Comparison of ENCODE assay signal across 2 cellular contexts in genomic region chr1:58745666-58746065, GRCh38.
TF ChIP-seq lines count a peak whose summit lies in the region.

No MANE protein-coding gene starts in this region.

TF ChIP-seq in IMR-90, 13 proteins besides CTCF, POLR2A, EP300 and RAD21:
- TF ChIP-seq ELK1 (IDR thresholded peaks at IDR 0.05; ENCODE audit: borderline replicate concordance, low read depth, low read length) (no peak), MAZ (IDR thresholded peaks at IDR 0.05; ENCODE audit: borderline replicate concordance, low read depth, low read length) (no peak)

TF ChIP-seq in H1, 55 proteins besides CTCF, POLR2A, EP300 and RAD21:
- TF ChIP-seq SP4 (IDR thresholded peaks at IDR 0.05; ENCODE audit: low read length) = no peak
- TF ChIP-seq MAFK (IDR thresholded peaks at IDR 0.05; ENCODE audit: low read depth, low read length) = no peak
- TF ChIP-seq CREB1 (IDR thresholded peaks at IDR 0.05) = no peak
- no peak for TF ChIP-seq TAF1 (IDR thresholded peaks at IDR 0.05; ENCODE audit: low read depth, low read length)
- TF ChIP-seq ATF3 (IDR thresholded peaks at IDR 0.05; ENCODE audit: insufficient read depth, low read depth, low read length) = no peak
- no peak for TF ChIP-seq RXRA (IDR thresholded peaks at IDR 0.05; ENCODE audit: insufficient read depth, low read depth, low read length)
- no peak for TF ChIP-seq SIX5 (IDR thresholded peaks at IDR 0.05; ENCODE audit: low read depth, low read length)
- no peak for TF ChIP-seq BCL11A (IDR thresholded peaks at IDR 0.05; ENCODE audit: low read depth in 2 of 2, low read length in 2 of 2)
